8 cellular contexts compared by ENCODE assay signal in the genomic region with DNA sequence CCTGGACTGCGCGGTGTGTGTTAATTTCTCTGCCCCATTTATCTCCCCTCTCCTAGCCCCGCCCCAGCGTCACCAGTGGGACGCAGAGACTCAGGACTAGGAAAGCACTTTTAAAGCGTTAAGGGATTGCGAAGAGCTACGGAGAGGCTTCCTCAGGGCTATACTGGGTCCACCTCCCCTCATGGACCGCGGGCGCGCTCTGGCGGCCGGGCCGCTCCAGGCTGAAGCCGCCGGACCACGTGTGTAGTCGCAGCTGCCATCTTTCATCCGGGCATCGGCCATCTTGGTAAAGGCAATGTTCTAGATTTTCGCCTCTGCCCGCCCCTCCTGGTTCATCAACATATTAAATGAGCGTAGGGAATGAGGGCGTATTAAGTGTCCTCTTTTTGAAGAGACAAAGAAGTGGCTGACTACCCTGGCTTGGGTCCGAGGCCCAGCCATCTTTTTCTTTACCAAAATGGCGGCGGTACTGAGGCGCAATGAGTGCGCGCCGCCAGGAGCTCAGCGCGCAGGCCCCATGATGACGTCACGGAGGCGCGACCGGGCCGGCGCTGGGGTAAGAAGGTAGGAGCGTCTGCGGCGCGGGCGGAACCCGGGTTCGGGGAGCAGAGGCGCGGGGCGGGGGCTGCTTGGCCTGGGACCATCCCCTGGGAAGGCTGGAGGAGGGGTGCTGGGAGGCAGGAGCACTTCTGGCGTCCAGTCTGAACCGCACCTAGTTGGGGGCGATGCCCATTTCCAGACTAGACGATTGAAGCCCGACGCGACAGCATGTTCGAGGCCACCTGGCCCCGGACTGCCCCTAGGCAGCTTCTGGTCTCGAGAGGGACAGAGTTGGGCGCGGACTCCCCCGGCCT. TPM values are rescaled to one million over a fixed set of nuclear protein-coding genes. Genes with fewer than 3 reads are reported as not detected.
DNase-seq lines count a peak whose midpoint lies in the region; ATAC-seq and TF ChIP-seq lines count a peak whose summit lies in the region.

A gene with protein sequence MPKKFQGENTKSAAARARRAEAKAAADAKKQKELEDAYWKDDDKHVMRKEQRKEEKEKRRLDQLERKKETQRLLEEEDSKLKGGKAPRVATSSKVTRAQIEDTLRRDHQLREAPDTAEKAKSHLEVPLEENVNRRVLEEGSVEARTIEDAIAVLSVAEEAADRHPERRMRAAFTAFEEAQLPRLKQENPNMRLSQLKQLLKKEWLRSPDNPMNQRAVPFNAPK (plus strand): TSS at position 531 of the 854 bp plus-strand sequence. CDS start 3,406 bp downstream, outside the sequence.

- H3K27ac Mint-ChIP-seq in CD8-positive, alpha-beta T cell: peak within 1 kb of the TSS; percentile 95
- peak within 1 kb of the TSS; percentile 92 for H3K27ac Mint-ChIP-seq in activated CD4-positive, alpha-beta memory T cell treated with anti-CD3 and anti-CD28 coated beads for 36 hours

- H3K4me1 Mint-ChIP-seq in CD8-positive, alpha-beta T cell (ENCODE audit: low read depth): peaks cover 21% of the 10 kb centered on the region
- peaks cover 30% of the 10 kb centered on the region for H3K4me1 Mint-ChIP-seq in activated CD4-positive, alpha-beta memory T cell treated with anti-CD3 and anti-CD28 coated beads for 36 hours (ENCODE audit: low read depth)

- peaks cover 11% of the 10 kb centered on the region for H3K36me3 Mint-ChIP-seq in CD8-positive, alpha-beta T cell
- H3K36me3 Mint-ChIP-seq in activated CD4-positive, alpha-beta memory T cell treated with anti-CD3 and anti-CD28 coated beads for 36 hours: peaks cover 5% of the 10 kb centered on the region

- peak; percentile 83 to 95 (median 90) for DNase-seq in CD8-positive, alpha-beta T cell
- DNase-seq in NCI-H774 (lab: John Stamatoyannopoulos, UW): peak; percentile 89
- peak; percentile 96 for DNase-seq in activated CD4-positive, alpha-beta memory T cell treated with anti-CD3 and anti-CD28 coated beads for 36 hours
- DNase-seq in lower lobe of right lung: peak; percentile 94
- DNase-seq in stimulated activated CD4-positive, alpha-beta T cell treated with anti-CD3 and anti-CD28 coated beads, TNF-alpha, amount 100 ng/mL, for 1 hour (ENCODE audit: low read depth in 3 of 3, low spot score in 1 of 3): peak; percentile 82 to 86 (median 85)

- H3K4me3 ChIP-seq in CD8-positive, alpha-beta T cell (ENCODE audit: low read depth, low read length): peak within 1 kb of the TSS; percentile 76
- H3K4me3 ChIP-seq in duodenal mucosa (ENCODE audit: low read depth in 1 of 2, low read length in 2 of 2) (peak within 1 kb of the TSS; percentile 83 to 93), lower lobe of right lung (peak within 1 kb of the TSS; percentile 78)

- H3K27me3 Mint-ChIP-seq in CD8-positive, alpha-beta T cell (ENCODE audit: low read depth): no peaks in the 10 kb centered on the region
- H3K27me3 Mint-ChIP-seq in activated CD4-positive, alpha-beta memory T cell treated with anti-CD3 and anti-CD28 coated beads for 36 hours: no peaks in the 10 kb centered on the region

- peaks cover 9% of the 10 kb centered on the region for H3K36me3 ChIP-seq in CD8-positive, alpha-beta T cell (ENCODE audit: insufficient read depth, low read length)
- H3K36me3 ChIP-seq in duodenal mucosa (ENCODE audit: control insufficient read depth in 1 of 2, insufficient read depth in 2 of 2, low read length in 2 of 2): peaks cover 0 to 8% of the 10 kb centered on the region in 2 donors
- peaks cover 12% of the 10 kb centered on the region for H3K36me3 ChIP-seq in lower lobe of right lung

- POLR2A ChIA-PET in CD8-positive, alpha-beta T cell (lab: Charles Lee): interaction anchor here (0.5 to 5.9 kb wide), 19 partner anchors 12 to 444 kb away, joined by 3 to 125 read pairs (median 4); a partner anchor contains a TSS
- POLR2A ChIA-PET in activated CD4-positive, alpha-beta memory T cell treated with anti-CD3 and anti-CD28 coated beads for 36 hours (lab: Charles Lee): interaction anchor here (1.0 to 6.8 kb wide), 9 partner anchors 10 to 90 kb away, joined by 3 to 93 read pairs (median 6); a partner anchor contains a TSS

- H3K27ac ChIP-seq in CD8-positive, alpha-beta T cell (ENCODE audit: low read depth, low read length): peak within 1 kb of the TSS; percentile 75
- H3K27ac ChIP-seq in duodenal mucosa (ENCODE audit: low read depth, low read length) (peak within 1 kb of the TSS; percentile 80), lower lobe of right lung (peak within 1 kb of the TSS; percentile 92)

- H3K9ac ChIP-seq in duodenal mucosa (ENCODE audit: low read depth in 1 of 2, low read length in 2 of 2): peak within 1 kb of the TSS; percentile 91

- H3K4me3 Mint-ChIP-seq in CD8-positive, alpha-beta T cell: peak within 1 kb of the TSS; percentile 92
- peak within 1 kb of the TSS; percentile 91 for H3K4me3 Mint-ChIP-seq in activated CD4-positive, alpha-beta memory T cell treated with anti-CD3 and anti-CD28 coated beads for 36 hours

- CTCF ChIA-PET in CD8-positive, alpha-beta T cell (lab: Charles Lee): interaction anchor here (0.6 to 28.7 kb wide), 16 partner anchors 12 to 230 kb away, joined by 3 to 510 read pairs (median 8); a partner anchor contains a TSS
- CTCF ChIA-PET in activated CD4-positive, alpha-beta memory T cell treated with anti-CD3 and anti-CD28 coated beads for 36 hours (lab: Charles Lee): interaction anchor here (0.6 to 9.9 kb wide), 20 partner anchors 11 to 1090 kb away, joined by 3 to 289 read pairs (median 4); a partner anchor contains a TSS

- H3K27me3 ChIP-seq in CD8-positive, alpha-beta T cell (ENCODE audit: insufficient read depth, low read length): no peaks in the 10 kb centered on the region
- H3K27me3 ChIP-seq in duodenal mucosa (ENCODE audit: control insufficient read depth in 1 of 2, insufficient read depth in 2 of 2, low read length in 2 of 2) (peaks cover 4 to 6% of the 10 kb centered on the region in 2 donors), lower lobe of right lung (ENCODE audit: low read depth) (no peaks in the 10 kb centered on the region)

- ATAC-seq in CD8-positive, alpha-beta T cell: peak; percentile 92
- ATAC-seq in GM19395 (IDR thresholded peaks at IDR 0.05; ENCODE audit: unreplicated experiment): peak; percentile 80
- ATAC-seq in HG03558 (IDR thresholded peaks at IDR 0.05; ENCODE audit: extremely low read depth, unreplicated experiment): peak; percentile 43
- ATAC-seq in lower lobe of right lung: peak; percentile 98

- H3K4me1 ChIP-seq in CD8-positive, alpha-beta T cell (ENCODE audit: insufficient read depth, low read length): peaks cover 15% of the 10 kb centered on the region
- H3K4me1 ChIP-seq in duodenal mucosa (ENCODE audit: control insufficient read depth in 1 of 2, insufficient read depth in 2 of 2, low read length in 2 of 2) (peaks cover 7 to 20% of the 10 kb centered on the region in 2 donors), lower lobe of right lung (peaks cover 21% of the 10 kb centered on the region)

- intact Hi-C loops in CD8-positive, alpha-beta T cell (cut with DNase I, micrococcal nuclease): loop anchor here (1.0 to 5.0 kb wide), 6 partner anchors 15 to 230 kb away; a partner anchor contains a TSS
- intact Hi-C loops in activated CD4-positive, alpha-beta memory T cell treated with anti-CD3 and anti-CD28 coated beads for 36 hours (cut with micrococcal nuclease): loop anchor here (1.0 to 5.0 kb wide), 4 partner anchors 60 to 220 kb away; a partner anchor contains a TSS
- intact Hi-C loops in lower lobe of right lung (cut with DNase I): no loop called here

- H3K9me3 ChIP-seq in CD8-positive, alpha-beta T cell (ENCODE audit: low read length): no peaks in the 10 kb centered on the region
- H3K9me3 ChIP-seq in duodenal mucosa (ENCODE audit: control insufficient read depth in 1 of 2, low read length in 2 of 2): no peaks in the 10 kb centered on the region
- H3K9me3 ChIP-seq in lower lobe of right lung: no peaks in the 10 kb centered on the region

- TF ChIP-seq CTCF in CD8-positive, alpha-beta T cell (IDR thresholded peaks at IDR 0.05): peak; percentile 89
- peak; percentile 89 for TF ChIP-seq CTCF in lower lobe of right lung (IDR thresholded peaks at IDR 0.05)

- no peaks in the 10 kb centered on the region for H3K9me3 Mint-ChIP-seq in CD8-positive, alpha-beta T cell
- H3K9me3 Mint-ChIP-seq in activated CD4-positive, alpha-beta memory T cell treated with anti-CD3 and anti-CD28 coated beads for 36 hours: no peaks in the 10 kb centered on the region

RNA-seq across cellular contexts. Expression of the gene that starts here (rescaled TPM):
- total RNA-seq in CD8-positive, alpha-beta T cell: 10 to 100 TPM; 29.7 to 35.9 TPM
- total RNA-seq in activated CD4-positive, alpha-beta memory T cell treated with anti-CD3 and anti-CD28 coated beads for 36 hours: 100 to 1,000 TPM; 101 to 105 TPM
- 55.3 TPM for total RNA-seq in lower lobe of right lung

Comparison
In these comparisons a context has a peak if more than half of its experiments do, and no peak if none do; other contexts are left out.
1. Peak in every context shown above with its lines: DNase-seq, ATAC-seq, H3K4me3 ChIP-seq and H3K27ac ChIP-seq.
2. ATAC-seq: peak in every context shown above with its lines; median percentile 98 in lower lobe of right lung; 92 in CD8-positive, alpha-beta T cell; 80 in GM19395; 43 in HG03558.